In the genomic region with DNA sequence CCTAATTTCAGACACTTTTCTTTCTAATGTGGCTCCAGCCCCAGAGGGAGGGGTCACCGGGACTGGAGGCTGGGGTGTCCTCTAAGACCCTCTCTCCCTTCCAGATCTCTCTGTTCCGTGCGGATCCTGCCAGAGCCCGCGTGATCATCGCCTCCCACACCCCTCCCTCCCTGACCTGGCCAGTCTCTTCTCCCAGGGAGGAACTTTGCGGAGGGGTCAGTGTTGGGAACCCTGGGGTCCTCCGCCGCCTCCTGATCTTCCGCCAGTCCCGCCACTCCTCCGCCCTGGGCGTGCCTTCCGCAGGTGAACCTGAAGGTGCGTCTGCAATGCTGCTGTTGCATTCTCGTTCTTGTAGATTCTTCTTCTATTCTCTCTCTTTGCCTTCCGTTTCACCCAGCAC, we compare ENCODE assay signal across 20 cellular contexts. TPM values are rescaled to one million over a fixed set of nuclear protein-coding genes. Genes with fewer than 3 reads are reported as not detected.
A peak's percentile ranks its signal among the peaks of the same experiment; 100 is the strongest.
DNase-seq lines count a peak whose midpoint lies in the region; ATAC-seq lines count a peak whose summit lies in the region.
"Had no signal": no experiment of that assay in that cellular context is flagged by ENCODE, and none has a peak within 500 bp of the region (broad histone marks: within the 10 kb centered on the region; RNA-seq: fewer than 3 reads in every experiment).

No MANE protein-coding gene starts in this region.

- no peaks in the 10 kb centered on the region; the same call in 1 of the 2 replicates for H3K4me1 ChIP-seq in ES-I3 (ENCODE audit: insufficient read depth, low read length)
- H3K4me1 ChIP-seq: prostate gland had no signal

- DNase-seq in H7 (peak; percentile 50), left kidney (ENCODE audit: low read depth, low spot score) (peak; percentile 7), GM19240 (ENCODE audit: insufficient read length, low spot score) (no peak), activated gamma-delta T cell treated with Interleukin-2 at 50 U/mL for 16 hours (no peak)
- DNase-seq: aorta; DMS79; effector memory CD8-positive, alpha-beta T cell; GM23248; kidney; naive B cell; NCI-H1436; NCI-H524 treated with DMSO at 0.1 percent for 48 hours; stimulated activated naive CD8-positive, alpha-beta T cell treated with anti-CD3 and anti-CD28 coated beads, Interleukin-15, Interleukin-2, amounts not matched to agents 100 U/mL and 50 U/mL, for 24 hours had no signal

- H3K27me3 ChIP-seq in H7 (ENCODE audit: control insufficient read depth, insufficient read depth, low read length), result peaks cover 88% of the 10 kb centered on the region

- peak overlapping the region; percentile 27 for H3K4me3 ChIP-seq in H7 (ENCODE audit: insufficient read depth, low read depth, low read length)
- H3K4me3 ChIP-seq: GM23248, prostate gland, tibial nerve had no signal

- peak overlapping the region; percentile 57 for H3K9ac ChIP-seq in ES-I3 (ENCODE audit: low read depth, low read length)
- H3K9ac ChIP-seq: GM23248 had no signal

- ATAC-seq in GM21360 (IDR thresholded peaks at IDR 0.05; ENCODE audit: unreplicated experiment) (no peak), HG03460 (IDR thresholded peaks at IDR 0.05; ENCODE audit: unreplicated experiment) (no peak)
- ATAC-seq: effector memory CD8-positive, alpha-beta T cell had no signal

- peak overlapping the region; percentile 10 for H3K27ac ChIP-seq in cingulate gyrus (ENCODE audit: low read depth, low read length)
- H3K27ac ChIP-seq: GM23248, prostate gland, tibial nerve had no signal

- no peaks in the 10 kb centered on the region for H3K9me3 ChIP-seq in ES-I3 (ENCODE audit: control insufficient read depth, insufficient read depth, low read length)
- H3K9me3 ChIP-seq: prostate gland, tibial nerve had no signal

- H3K36me3 ChIP-seq in ES-I3 (ENCODE audit: insufficient read depth, low read length), result no peaks in the 10 kb centered on the region
- no peaks in the 10 kb centered on the region for H3K36me3 ChIP-seq in H7 (replicated peaks; ENCODE audit: control insufficient read depth, insufficient read depth, low read length)
- H3K36me3 ChIP-seq: prostate gland, tibial nerve had no signal

RNA-seq across cellular contexts. Expression of gene SOX21, which starts 9.1 kb away (rescaled TPM):
- total RNA-seq in H7 (2014; rRNA removed; shearing (Covaris generic)), result 3.9 and 5.1 TPM in 2 replicates
- total RNA-seq: aorta, GM23248, kidney, skeletal muscle tissue, tibial nerve had no signal

Comparison
In these comparisons a context has a peak if more than half of its experiments do, and no peak if none do; other contexts are left out.
1. DNase-seq: peak in H7 (single experiment) and left kidney (single experiment); none in GM19240 (single experiment) and activated gamma-delta T cell treated with Interleukin-2 at 50 U/mL for 16 hours (single experiment).